Comparison of ENCODE assay signal across 1 cellular context in genomic region chr18:8715599-8715998, GRCh38.
TF ChIP-seq lines count a peak whose summit lies in the region.

No MANE protein-coding gene starts in this region.

TF ChIP-seq in GM12878, 131 proteins besides CTCF, POLR2A, EP300 and RAD21 (continued from another document):
- TF ChIP-seq SREBF2 (IDR thresholded peaks at IDR 0.05; ENCODE audit: low read length) = no peak
- TF ChIP-seq ZNF217 (IDR thresholded peaks at IDR 0.05) = no peak
- TF ChIP-seq RAD51 (IDR thresholded peaks at IDR 0.05) = no peak
- TF ChIP-seq PBX3 (IDR thresholded peaks at IDR 0.05; ENCODE audit: insufficient replicate concordance, low read depth, low read length) = no peak
- no peak for TF ChIP-seq YY1 (IDR thresholded peaks at IDR 0.05; ENCODE audit: low read depth, low read length)
